1 cellular context compared by ENCODE assay signal in genomic region chr22:19223617-19224016, GRCh38.
TF ChIP-seq lines count a peak whose summit lies in the region.

No MANE protein-coding gene starts in this region.

TF ChIP-seq in K562, 482 proteins besides CTCF, POLR2A, EP300 and RAD21 (continued from another document):
- peak; percentile 5; the same call in 1 of the 2 replicates for TF ChIP-seq PHF8 (IDR thresholded peaks at IDR 0.05; ENCODE audit: borderline replicate concordance, low read length)
- TF ChIP-seq, protein P1, sequence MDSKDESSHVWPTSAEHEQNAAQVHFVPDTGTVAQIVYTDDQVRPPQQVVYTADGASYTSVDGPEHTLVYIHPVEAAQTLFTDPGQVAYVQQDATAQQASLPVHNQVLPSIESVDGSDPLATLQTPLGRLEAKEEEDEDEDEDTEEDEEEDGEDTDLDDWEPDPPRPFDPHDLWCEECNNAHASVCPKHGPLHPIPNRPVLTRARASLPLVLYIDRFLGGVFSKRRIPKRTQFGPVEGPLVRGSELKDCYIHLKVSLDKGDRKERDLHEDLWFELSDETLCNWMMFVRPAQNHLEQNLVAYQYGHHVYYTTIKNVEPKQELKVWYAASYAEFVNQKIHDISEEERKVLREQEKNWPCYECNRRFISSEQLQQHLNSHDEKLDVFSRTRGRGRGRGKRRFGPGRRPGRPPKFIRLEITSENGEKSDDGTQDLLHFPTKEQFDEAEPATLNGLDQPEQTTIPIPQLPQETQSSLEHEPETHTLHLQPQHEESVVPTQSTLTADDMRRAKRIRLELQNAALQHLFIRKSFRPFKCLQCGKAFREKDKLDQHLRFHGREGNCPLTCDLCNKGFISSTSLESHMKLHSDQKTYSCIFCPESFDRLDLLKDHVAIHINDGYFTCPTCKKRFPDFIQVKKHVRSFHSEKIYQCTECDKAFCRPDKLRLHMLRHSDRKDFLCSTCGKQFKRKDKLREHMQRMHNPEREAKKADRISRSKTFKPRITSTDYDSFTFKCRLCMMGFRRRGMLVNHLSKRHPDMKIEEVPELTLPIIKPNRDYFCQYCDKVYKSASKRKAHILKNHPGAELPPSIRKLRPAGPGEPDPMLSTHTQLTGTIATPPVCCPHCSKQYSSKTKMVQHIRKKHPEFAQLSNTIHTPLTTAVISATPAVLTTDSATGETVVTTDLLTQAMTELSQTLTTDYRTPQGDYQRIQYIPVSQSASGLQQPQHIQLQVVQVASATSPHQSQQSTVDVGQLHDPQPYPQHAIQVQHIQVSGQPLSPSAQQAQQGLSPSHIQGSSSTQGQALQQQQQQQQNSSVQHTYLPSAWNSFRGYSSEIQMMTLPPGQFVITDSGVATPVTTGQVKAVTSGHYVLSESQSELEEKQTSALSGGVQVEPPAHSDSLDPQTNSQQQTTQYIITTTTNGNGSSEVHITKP (IDR thresholded peaks at IDR 0.05; ENCODE audit: partially characterized antibody) = peak; percentile 14
- TF ChIP-seq SMAD1 (IDR thresholded peaks at IDR 0.05; ENCODE audit: low read depth, low read length, partially characterized antibody) = no peak
- no peak for TF ChIP-seq TEAD4 (IDR thresholded peaks at IDR 0.05; ENCODE audit: low read length)
- TF ChIP-seq TEAD4 (CRISPR knock-in tag; IDR thresholded peaks at IDR 0.05; ENCODE audit: borderline replicate concordance) = peak; percentile 60; the same call in 1 of the 2 replicates
- no peak for TF ChIP-seq ZNF717 (CRISPR knock-in tag; IDR thresholded peaks at IDR 0.05)
TF ChIP-seq in K562: peak in this region for 6.
